31 cellular contexts compared by ENCODE assay signal in the genomic region with DNA sequence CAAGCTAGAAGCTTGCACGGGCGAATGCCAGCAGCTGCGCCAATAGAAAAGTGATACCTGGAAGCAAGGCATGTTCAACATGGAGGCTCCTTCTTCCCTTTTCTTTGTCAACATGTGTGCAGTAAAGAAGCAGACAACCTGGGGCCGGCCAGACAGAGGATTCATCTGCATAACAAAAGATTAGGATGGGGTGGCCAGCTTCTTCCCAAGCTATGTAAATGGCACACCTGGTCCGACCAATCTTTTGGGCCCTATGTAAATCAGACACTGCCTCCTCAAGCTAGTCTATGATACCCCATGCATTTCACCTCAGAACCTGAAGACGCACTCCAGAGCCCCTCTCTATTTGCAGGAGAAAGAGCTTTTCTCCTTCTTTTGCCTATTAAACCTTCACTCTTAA.
DNase-seq lines count a peak whose midpoint lies in the region; ATAC-seq and TF ChIP-seq lines count a peak whose summit lies in the region.
"Had no signal": no experiment of that assay in that cellular context is flagged by ENCODE, and none has a peak within 500 bp of the region (broad histone marks: within the 10 kb centered on the region; RNA-seq: fewer than 3 reads in every experiment).

No MANE protein-coding gene starts in this region.

- H3K4me3 ChIP-seq in GM23338: no peak overlapping the region
- no peak overlapping the region for H3K4me3 ChIP-seq in endodermal cell (ENCODE audit: low read length)
- H3K4me3 ChIP-seq: ascending aorta, pancreas, PC-9, transverse colon had no signal

- H3K27me3 ChIP-seq in GM23338 (ENCODE audit: insufficient read depth): no peaks in the 10 kb centered on the region
- no peaks in the 10 kb centered on the region for H3K27me3 ChIP-seq in endodermal cell (ENCODE audit: control insufficient read depth, insufficient read depth, low read length, poor library complexity, severe bottlenecking)
- H3K27me3 ChIP-seq: ascending aorta, BE2C, pancreas, transverse colon had no signal

- no peaks in the 10 kb centered on the region for H3K79me2 ChIP-seq in GM23338 (replicated peaks; ENCODE audit: insufficient read depth)

- no peak overlapping the region for H2AFZ ChIP-seq in GM23338
- H2AFZ ChIP-seq: PC-9 had no signal

- H3K27me3 Mint-ChIP-seq in GM23338 (ENCODE audit: insufficient read depth, low read depth, poor library complexity) (peaks cover 7% of the 10 kb centered on the region), endodermal cell (ENCODE audit: insufficient read depth) (peaks cover 4% of the 10 kb centered on the region)

- H3K9me3 Mint-ChIP-seq in GM23338 (peaks cover 43% of the 10 kb centered on the region), endodermal cell (peaks cover 21% of the 10 kb centered on the region)
- H3K9me3 Mint-ChIP-seq in activated naive CD4-positive, alpha-beta T cell treated with anti-CD3 and anti-CD28 coated beads, Interleukin-2, amount 50 U/mL, for 72 hours: no peaks in the 10 kb centered on the region
- H3K9me3 Mint-ChIP-seq: CD8-positive, alpha-beta memory T cell; neural crest cell; stimulated activated effector memory CD8-positive, alpha-beta T cell treated with anti-CD3 and anti-CD28 coated beads, Interleukin-12 subunit alpha, Interleukin-12 subunit beta, amount 100 ng/mL, for 72 hours; T-helper 1 cell treated with Interleukin-12 subunit alpha and Interleukin-12 subunit beta and Interleukin-4 antibody, amounts not matched to agents 30 μg/mL and 1 μg/mL, for 36 hours had no signal

- WGBS in endodermal cell (ENCODE audit: insufficient coverage in 1 of 2, insufficient read length in 1 of 2), 2 experiments: 78% methylated on average over 6 of the region's 6 CpGs

- H3K9me2 ChIP-seq in GM23338 (ENCODE audit: insufficient read depth): no peaks in the 10 kb centered on the region
- H3K9me2 ChIP-seq: SK-N-SH had no signal

- H3K36me3 ChIP-seq in GM23338 (ENCODE audit: insufficient read depth) (no peaks in the 10 kb centered on the region), endodermal cell (ENCODE audit: control insufficient read depth, insufficient read depth, low read length) (no peaks in the 10 kb centered on the region)
- H3K36me3 ChIP-seq: ascending aorta, BE2C, pancreas, transverse colon had no signal

- no peaks in the 10 kb centered on the region for H4K20me1 ChIP-seq in GM23338 (replicated peaks; ENCODE audit: insufficient read depth)

- peak overlapping the region; percentile 46 for H3K4me2 ChIP-seq in GM23338
- H3K4me2 ChIP-seq: PC-9, SK-N-SH had no signal

- no peaks in the 10 kb centered on the region for H3F3A ChIP-seq in GM23338 (replicated peaks; ENCODE audit: low read depth)

- peak; percentile 22 for DNase-seq in COLO668 (lab: John Stamatoyannopoulos, UW; ENCODE audit: unreplicated experiment)
- peak; percentile 74 for DNase-seq in GM23338 (ENCODE audit: low spot score)
- DNase-seq in NCI-H187 treated with DMSO at 0.1 percent for 48 hours (lab: John Stamatoyannopoulos, UW): peak; percentile 13
- peak; percentile 53 for DNase-seq in endodermal cell
- no peak for DNase-seq in activated naive CD4-positive, alpha-beta T cell treated with anti-CD3 and anti-CD28 coated beads, Interleukin-2, amount 50 U/mL, for 72 hours (ENCODE audit: low spot score in 2 of 2)
- DNase-seq in activated CD4-positive, CD25-positive, alpha-beta regulatory T cell treated with anti-CD3 and anti-CD28 coated beads, Interleukin-2, amount 50 U/mL, for 72 hours: no peak
- DNase-seq: activated CD4-positive, alpha-beta T cell treated with anti-CD3 and anti-CD28 coated beads, Interleukin-2, amount 50 U/mL, for 48 hours; activated gamma-delta T cell treated with Interleukin-2 at 50 U/mL for 16 hours; activated T-cell treated with anti-CD3 and anti-CD28 coated beads, Interleukin-2, amount 50 U/mL, for 48 hours; BE2C; CD8-positive, alpha-beta memory T cell; DMS153; GOT3; hippocampal formation; Karpas-422; left ventricle myocardium superior; NCI-H1436 treated with DMSO at 0.1 percent for 48 hours; NCI-H345; NK-92 treated with Interleukin-12 subunit alpha and Interleukin-12 subunit beta, amount 100 ng/mL, for 24 hours; pancreas; PC-9; SK-N-SH; transverse colon had no signal

- H3K4me1 ChIP-seq in GM23338 (ENCODE audit: insufficient read depth) (peaks cover 13% of the 10 kb centered on the region; the same call in 1 of the 2 replicates), endodermal cell (ENCODE audit: control insufficient read depth, insufficient read depth, low read length) (no peaks in the 10 kb centered on the region)
- H3K4me1 ChIP-seq: ascending aorta, BE2C, pancreas had no signal

- TF ChIP-seq CTCF in GM23338 (conservative IDR thresholded peaks at IDR 0.05; ENCODE audit: low read depth in 2 of 2) (no peak), endodermal cell (conservative IDR thresholded peaks at IDR 0.05) (no peak)

- H3K27ac Mint-ChIP-seq in GM23338 (peak overlapping the region; percentile 6; the same call in 1 of the 2 replicates), endodermal cell (no peak overlapping the region)
- no peak overlapping the region for H3K27ac Mint-ChIP-seq in activated naive CD4-positive, alpha-beta T cell treated with anti-CD3 and anti-CD28 coated beads, Interleukin-2, amount 50 U/mL, for 72 hours
- H3K27ac Mint-ChIP-seq: T-helper 1 cell treated with Interleukin-12 subunit alpha and Interleukin-12 subunit beta and Interleukin-4 antibody, amounts not matched to agents 30 μg/mL and 1 μg/mL, for 36 hours had no signal

- H3K4me3 Mint-ChIP-seq in GM23338 (no peak overlapping the region; the same call in 2 of the 3 replicates), endodermal cell (no peak overlapping the region)
- H3K4me3 Mint-ChIP-seq: CD8-positive, alpha-beta memory T cell; neural crest cell; stimulated activated effector memory CD8-positive, alpha-beta T cell treated with anti-CD3 and anti-CD28 coated beads, Interleukin-12 subunit alpha, Interleukin-12 subunit beta, amount 100 ng/mL, for 72 hours had no signal

- peak overlapping the region; percentile 89 for H3K27ac ChIP-seq in GM23338 (ENCODE audit: low read depth)
- H3K27ac ChIP-seq in endodermal cell (ENCODE audit: low read depth, low read length): no peak overlapping the region
- H3K27ac ChIP-seq: ascending aorta, HL-60, pancreas, PC-9, transverse colon had no signal

- H3K9me3 ChIP-seq in endodermal cell (ENCODE audit: control insufficient read depth, low read length): no peaks in the 10 kb centered on the region
- H3K9me3 ChIP-seq: ascending aorta, BE2C, pancreas, SK-N-SH, transverse colon had no signal

- H3K9ac ChIP-seq in endodermal cell (ENCODE audit: extremely low read depth, low read length, poor library complexity, severe bottlenecking): no peak overlapping the region
- H3K9ac ChIP-seq: SK-N-SH had no signal

- H3K4me1 Mint-ChIP-seq in GM23338 (peaks cover 15% of the 10 kb centered on the region), endodermal cell (peaks cover 6% of the 10 kb centered on the region)
- H3K4me1 Mint-ChIP-seq: CD8-positive, alpha-beta memory T cell; neural crest cell; stimulated activated effector memory CD8-positive, alpha-beta T cell treated with anti-CD3 and anti-CD28 coated beads, Interleukin-12 subunit alpha, Interleukin-12 subunit beta, amount 100 ng/mL, for 72 hours had no signal

- H3K36me3 Mint-ChIP-seq in GM23338 (ENCODE audit: low read depth) (peaks cover 43% of the 10 kb centered on the region), endodermal cell (ENCODE audit: low read depth) (peaks cover 4% of the 10 kb centered on the region)
- no peaks in the 10 kb centered on the region for H3K36me3 Mint-ChIP-seq in activated naive CD4-positive, alpha-beta T cell treated with anti-CD3 and anti-CD28 coated beads, Interleukin-2, amount 50 U/mL, for 72 hours
- H3K36me3 Mint-ChIP-seq: CD8-positive, alpha-beta memory T cell; stimulated activated effector memory CD8-positive, alpha-beta T cell treated with anti-CD3 and anti-CD28 coated beads, Interleukin-12 subunit alpha, Interleukin-12 subunit beta, amount 100 ng/mL, for 72 hours had no signal

- ATAC-seq in GM23338: peak; percentile 77
- ATAC-seq in activated naive CD4-positive, alpha-beta T cell treated with anti-CD3 and anti-CD28 coated beads, Interleukin-2, amount 50 U/mL, for 72 hours: no peak
- ATAC-seq in HG02642 (IDR thresholded peaks at IDR 0.05; ENCODE audit: poor library complexity, unreplicated experiment): no peak
- ATAC-seq: activated CD4-positive, CD25-positive, alpha-beta regulatory T cell treated with anti-CD3 and anti-CD28 coated beads, Interleukin-2, amount 50 U/mL, for 24 hours; HepG2; left ventricle myocardium superior; pancreas; stimulated activated effector memory CD8-positive, alpha-beta T cell treated with anti-CD3 and anti-CD28 coated beads, Interleukin-12 subunit alpha, Interleukin-12 subunit beta, amount 100 ng/mL, for 72 hours had no signal

TF ChIP-seq in GM23338, 12 proteins besides CTCF, POLR2A, EP300 and RAD21 (continues in another document):
- no peak for TF ChIP-seq EZH2 (IDR thresholded peaks at IDR 0.05; ENCODE audit: low read depth, unreplicated experiment)

Comparison
In these comparisons a context has a peak if more than half of its experiments do, and no peak if none do; other contexts are left out.
1. DNase-seq: peak in COLO668 (single experiment), GM23338 (single experiment), NCI-H187 treated with DMSO at 0.1 percent for 48 hours (single experiment) and endodermal cell (single experiment); none in activated naive CD4-positive, alpha-beta T cell treated with anti-CD3 and anti-CD28 coated beads, Interleukin-2, amount 50 U/mL, for 72 hours (0 of 2) and activated CD4-positive, CD25-positive, alpha-beta regulatory T cell treated with anti-CD3 and anti-CD28 coated beads, Interleukin-2, amount 50 U/mL, for 72 hours (single experiment).